ENCODE assay signal across 13 cellular contexts in the genomic region with DNA sequence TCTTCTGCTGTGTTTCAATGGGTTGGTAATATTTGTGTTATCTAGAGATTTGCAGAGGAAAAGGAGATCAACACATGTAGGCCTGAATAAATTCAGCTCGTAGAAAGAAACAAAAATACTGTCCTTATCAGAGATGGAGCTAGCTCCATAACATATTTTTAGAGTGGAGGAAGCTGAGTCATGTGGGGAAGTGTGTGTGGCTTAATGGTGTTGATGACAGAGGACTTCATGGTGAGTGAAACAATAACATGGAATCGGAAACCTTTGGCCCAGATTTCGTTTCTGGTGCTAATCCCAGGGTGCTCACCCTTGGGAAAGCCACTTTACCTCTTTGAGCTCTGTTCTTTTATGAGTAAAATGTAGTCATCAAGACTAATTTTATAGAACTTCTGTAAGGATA.
DNase-seq lines count a peak whose midpoint lies in the region; ATAC-seq and TF ChIP-seq lines count a peak whose summit lies in the region.
"Had no signal": no experiment of that assay in that cellular context is flagged by ENCODE, and none has a peak within 500 bp of the region (broad histone marks: within the 10 kb centered on the region; RNA-seq: fewer than 3 reads in every experiment).

No MANE protein-coding gene starts in this region.

- DNase-seq in MCF 10A (ENCODE audit: unreplicated experiment) (peak; percentile 51), breast epithelium (ENCODE audit: low spot score in 2 of 2) (no peak), chondrocyte (ENCODE audit: low spot score) (no peak), Ammon's horn (ENCODE audit: low spot score) (no peak), caudate nucleus (lab: John Stamatoyannopoulos, UW) (no peak)
- no peak for DNase-seq in activated CD4-positive, CD25-positive, alpha-beta regulatory T cell (lab: John Stamatoyannopoulos, UW)
- DNase-seq: ovary had no signal

- POLR2A ChIA-PET in MCF 10A (lab: Yijun Ruan, JAX), result interaction anchor here (0.7 to 1.2 kb wide), 2 partner anchors 67 to 473 kb away, joined by 3 read pairs; no protein-coding TSS in a partner anchor

- H3K36me3 ChIP-seq in breast epithelium, result no peaks in the 10 kb centered on the region
- H3K36me3 ChIP-seq: gastroesophageal sphincter, ovary had no signal

- H3K4me3 ChIP-seq in breast epithelium, result no peak overlapping the region
- H3K4me3 ChIP-seq: A549, gastroesophageal sphincter, ovary had no signal

- H3K4me1 Mint-ChIP-seq in MCF 10A (ENCODE audit: insufficient read depth, unreplicated experiment) (no peaks in the 10 kb centered on the region), chondrocyte (ENCODE audit: low read depth) (peaks cover 36% of the 10 kb centered on the region)

- intact Hi-C loops in MCF 10A (cut with micrococcal nuclease) (loop anchor here (10.0 kb wide), 1 partner anchor 1436 kb away; no protein-coding TSS in a partner anchor), breast epithelium (cut with DNase I; ENCODE audit: low total_unique reads) (no loop called here)

- H3K27me3 Mint-ChIP-seq in MCF 10A (ENCODE audit: insufficient read depth, unreplicated experiment), result no peaks in the 10 kb centered on the region
- H3K27me3 Mint-ChIP-seq in chondrocyte (ENCODE audit: low read depth), result no peaks in the 10 kb centered on the region
- H3K27me3 Mint-ChIP-seq: stimulated activated memory B cell treated with anti-CD40 and anti-IgM and Interleukin-4, amounts not matched to agents 10 μg/mL and 1 μg/mL and 100 μg/mL, for 72 hours had no signal

- ATAC-seq in HG03159 (IDR thresholded peaks at IDR 0.05; ENCODE audit: unreplicated experiment) (peak; percentile 43), HG02678 (IDR thresholded peaks at IDR 0.05; ENCODE audit: unreplicated experiment) (no peak)
- ATAC-seq: A549, gastroesophageal sphincter, SK-N-SH treated with all-trans-retinoic acid at 6 μM for 48 hours had no signal

- no peak for TF ChIP-seq POLR2A in breast epithelium (IDR thresholded peaks at IDR 0.05)

- CTCF ChIA-PET in MCF 10A (lab: Yijun Ruan, JAX), result interaction anchor here (0.6 to 1.2 kb wide), 5 partner anchors 9 to 1879 kb away, joined by 3 to 4 read pairs (median 3); no protein-coding TSS in a partner anchor

- H3K27ac Mint-ChIP-seq in MCF 10A (ENCODE audit: low read depth, unreplicated experiment), result no peak overlapping the region
- peak overlapping the region; percentile 60 for H3K27ac Mint-ChIP-seq in chondrocyte (ENCODE audit: unreplicated experiment)
- H3K27ac Mint-ChIP-seq: stimulated activated memory B cell treated with anti-CD40 and anti-IgM and Interleukin-4, amounts not matched to agents 10 μg/mL and 1 μg/mL and 100 μg/mL, for 72 hours had no signal

- H3K9me3 Mint-ChIP-seq in MCF 10A (ENCODE audit: unreplicated experiment) (no peaks in the 10 kb centered on the region), chondrocyte (ENCODE audit: low read depth) (no peaks in the 10 kb centered on the region)
- H3K9me3 Mint-ChIP-seq: stimulated activated memory B cell treated with anti-CD40 and anti-IgM and Interleukin-4, amounts not matched to agents 10 μg/mL and 1 μg/mL and 100 μg/mL, for 72 hours had no signal

- H3K27me3 ChIP-seq in breast epithelium, result no peaks in the 10 kb centered on the region
- H3K27me3 ChIP-seq: gastroesophageal sphincter, ovary had no signal

- no peaks in the 10 kb centered on the region for H3K4me1 ChIP-seq in breast epithelium
- H3K4me1 ChIP-seq: gastroesophageal sphincter had no signal

- BruUV-seq in MCF 10A (replicated peaks; lab: Mats Ljungman, UMichigan), result no TSS peak

- H3K4me3 Mint-ChIP-seq in MCF 10A (ENCODE audit: unreplicated experiment), result no peak overlapping the region
- H3K4me3 Mint-ChIP-seq in chondrocyte (ENCODE audit: unreplicated experiment), result no peak overlapping the region
- H3K4me3 Mint-ChIP-seq: stimulated activated memory B cell treated with anti-CD40 and anti-IgM and Interleukin-4, amounts not matched to agents 10 μg/mL and 1 μg/mL and 100 μg/mL, for 72 hours had no signal

- H3K27ac ChIP-seq in breast epithelium, result no peak overlapping the region
- H3K27ac ChIP-seq in caudate nucleus (ENCODE audit: low read depth, low read length), result no peak overlapping the region
- H3K27ac ChIP-seq: A549, gastroesophageal sphincter, ovary had no signal

- no peak for TF ChIP-seq CTCF in MCF 10A (IDR thresholded peaks at IDR 0.05; ENCODE audit: unreplicated experiment)
- no peak for TF ChIP-seq CTCF in breast epithelium (IDR thresholded peaks at IDR 0.05)
- TF ChIP-seq CTCF in chondrocyte (IDR thresholded peaks at IDR 0.05), result no peak

- H3K36me3 Mint-ChIP-seq in MCF 10A (ENCODE audit: insufficient read depth, unreplicated experiment) (no peaks in the 10 kb centered on the region), chondrocyte (ENCODE audit: low read depth) (no peaks in the 10 kb centered on the region)
- H3K36me3 Mint-ChIP-seq: stimulated activated memory B cell treated with anti-CD40 and anti-IgM and Interleukin-4, amounts not matched to agents 10 μg/mL and 1 μg/mL and 100 μg/mL, for 72 hours had no signal

- H3K9me3 ChIP-seq in breast epithelium, result no peaks in the 10 kb centered on the region
- H3K9me3 ChIP-seq: A549, gastroesophageal sphincter, ovary had no signal
